In the genomic region with DNA sequence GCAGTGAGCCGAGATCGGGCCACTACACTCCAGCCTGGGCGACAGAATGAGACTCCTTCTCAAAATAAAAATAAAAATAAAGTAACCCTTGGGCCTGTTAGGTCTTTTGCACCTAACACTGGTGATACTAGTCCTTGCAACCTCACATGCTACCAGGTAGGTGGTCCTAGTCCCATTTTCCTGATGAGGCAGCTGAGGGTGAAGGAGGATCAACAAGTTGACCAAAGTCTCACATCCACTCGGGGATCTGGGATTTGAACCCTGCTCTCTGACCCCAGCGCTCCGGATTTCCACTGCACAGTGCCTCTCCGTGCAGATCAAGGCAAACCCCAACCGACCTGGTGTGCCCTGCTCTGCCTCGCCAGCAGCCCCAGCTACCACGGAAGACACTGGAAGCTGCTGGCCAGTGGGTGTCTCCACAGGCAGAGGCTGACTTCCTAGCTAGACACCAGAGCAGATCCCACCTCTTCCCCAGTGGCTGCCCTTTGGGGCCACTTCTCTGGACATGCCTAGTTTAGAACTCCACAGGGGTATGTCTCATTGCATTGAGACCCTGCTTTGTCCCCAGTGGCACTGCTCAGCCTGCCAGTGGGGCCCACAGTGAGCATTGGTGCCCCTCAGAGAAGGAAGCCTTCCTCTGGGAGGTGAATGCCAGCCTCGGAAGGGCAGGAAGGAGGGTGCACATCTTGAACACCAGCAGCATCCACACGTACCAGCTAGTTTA, we compare ENCODE assay signal across 19 cellular contexts.
"Had no signal": no experiment of that assay in that cellular context is flagged by ENCODE, and none has a peak within 500 bp of the region (broad histone marks: within the 10 kb centered on the region; RNA-seq: fewer than 3 reads in every experiment).

No MANE protein-coding gene starts in this region.

- H3K27ac ChIP-seq: neural progenitor cell, ovary, psoas muscle, skin epidermis, suprapubic skin had no signal

- ATAC-seq: right cardiac atrium had no signal

- DNase-seq: activated B cell treated with CpG ODN at 0.5 μM for 24 hours; activated CD4-positive, alpha-beta memory T cell treated with anti-CD3 and anti-CD28 coated beads for 36 hours; activated CD4-positive, alpha-beta T cell treated with anti-CD3 and anti-CD28 coated beads for 4 hours; activated gamma-delta T cell treated with Interleukin-2 at 50 U/mL for 16 hours; activated naive CD8-positive, alpha-beta T cell treated with anti-CD3 and anti-CD28 coated beads, Interleukin-2, amount 10 ng/mL, durations not matched to agents 7 days and 5 days; activated T-cell treated with anti-CD3 and anti-CD28 coated beads for 4 hours; left cardiac atrium; ovary; psoas muscle; stimulated activated CD4-positive, alpha-beta T cell treated with anti-CD3 and anti-CD28 coated beads, Interleukin-15, amount 100 ng/mL, for 24 hours; stimulated activated CD4-positive, alpha-beta T cell treated with anti-CD3 and anti-CD28 coated beads, Interleukin-2, amount 100 ng/mL, for 48 hours had no signal

- H3K9me3 Mint-ChIP-seq: activated B cell treated with CpG ODN at 0.5 μM for 24 hours; activated CD4-positive, alpha-beta memory T cell treated with anti-CD3 and anti-CD28 coated beads for 36 hours; activated naive CD8-positive, alpha-beta T cell treated with anti-CD3 and anti-CD28 coated beads, Interleukin-2, amount 10 ng/mL, durations not matched to agents 7 days and 5 days; activated T-helper 1 cell treated with anti-CD3 and anti-CD28 coated beads, Interleukin-12 subunit alpha, Interleukin-12 subunit beta, Interleukin-2, Interleukin-4 antibody, amounts not matched to agents 30 ng/mL and 10 ng/mL and 1 ng/mL, durations not matched to agents 14 hours and 24 hours and 36 hours; neural progenitor cell; stimulated activated naive CD8-positive, alpha-beta T cell treated with anti-CD3 and anti-CD28 coated beads, Interleukin-15, Interleukin-2, amounts not matched to agents 100 ng/mL and 50 ng/mL, for 24 hours; T-helper 2 cell treated with Interferon-gamma antibody and Interleukin-4, amounts not matched to agents 5 μg/mL and 100 μg/mL, for 36 hours; type B pancreatic cell had no signal

- H3K27me3 ChIP-seq: neural progenitor cell, ovary, suprapubic skin had no signal

- H3K27me3 Mint-ChIP-seq: activated CD4-positive, alpha-beta memory T cell treated with anti-CD3 and anti-CD28 coated beads for 36 hours; activated naive CD8-positive, alpha-beta T cell treated with anti-CD3 and anti-CD28 coated beads, Interleukin-2, amount 10 ng/mL, durations not matched to agents 7 days and 5 days; stimulated activated naive CD8-positive, alpha-beta T cell treated with anti-CD3 and anti-CD28 coated beads, Interleukin-15, Interleukin-2, amounts not matched to agents 100 ng/mL and 50 ng/mL, for 24 hours had no signal

- H3K4me3 ChIP-seq: neural progenitor cell, ovary, psoas muscle, skin epidermis, suprapubic skin had no signal

- H3K4me3 Mint-ChIP-seq: activated B cell treated with CpG ODN at 0.5 μM for 24 hours; activated CD4-positive, alpha-beta memory T cell treated with anti-CD3 and anti-CD28 coated beads for 36 hours; activated naive CD8-positive, alpha-beta T cell treated with anti-CD3 and anti-CD28 coated beads, Interleukin-2, amount 10 ng/mL, durations not matched to agents 7 days and 5 days; activated T-helper 1 cell treated with anti-CD3 and anti-CD28 coated beads, Interleukin-12 subunit alpha, Interleukin-12 subunit beta, Interleukin-2, Interleukin-4 antibody, amounts not matched to agents 30 ng/mL and 10 ng/mL and 1 ng/mL, durations not matched to agents 14 hours and 24 hours and 36 hours; stimulated activated naive CD8-positive, alpha-beta T cell treated with anti-CD3 and anti-CD28 coated beads, Interleukin-15, Interleukin-2, amounts not matched to agents 100 ng/mL and 50 ng/mL, for 24 hours; T-helper 2 cell treated with Interferon-gamma antibody and Interleukin-4, amounts not matched to agents 5 μg/mL and 100 μg/mL, for 36 hours; type B pancreatic cell had no signal

- H3K36me3 Mint-ChIP-seq: neural progenitor cell, type B pancreatic cell had no signal

- H3K27ac Mint-ChIP-seq: activated B cell treated with CpG ODN at 0.5 μM for 24 hours; activated CD4-positive, alpha-beta memory T cell treated with anti-CD3 and anti-CD28 coated beads for 36 hours; activated naive CD8-positive, alpha-beta T cell treated with anti-CD3 and anti-CD28 coated beads, Interleukin-2, amount 10 ng/mL, durations not matched to agents 7 days and 5 days; activated T-helper 1 cell treated with anti-CD3 and anti-CD28 coated beads, Interleukin-12 subunit alpha, Interleukin-12 subunit beta, Interleukin-2, Interleukin-4 antibody, amounts not matched to agents 30 ng/mL and 10 ng/mL and 1 ng/mL, durations not matched to agents 14 hours and 24 hours and 36 hours; stimulated activated naive CD8-positive, alpha-beta T cell treated with anti-CD3 and anti-CD28 coated beads, Interleukin-15, Interleukin-2, amounts not matched to agents 100 ng/mL and 50 ng/mL, for 24 hours; T-helper 2 cell treated with Interferon-gamma antibody and Interleukin-4, amounts not matched to agents 5 μg/mL and 100 μg/mL, for 36 hours; type B pancreatic cell had no signal
